In genomic region chr6:170403451-170403850, GRCh38 we compare ENCODE assay signal across 16 cellular contexts.
DNase-seq lines count a peak whose midpoint lies in the region; ATAC-seq and TF ChIP-seq lines count a peak whose summit lies in the region.
"Had no signal": no experiment of that assay in that cellular context is flagged by ENCODE, and none has a peak within 500 bp of the region (broad histone marks: within the 10 kb centered on the region; RNA-seq: fewer than 3 reads in every experiment).

No MANE protein-coding gene starts in this region.

- no peak overlapping the region for H3K14ac ChIP-seq in neuronal stem cell (ENCODE audit: low read length)

- no peak for ATAC-seq in HG02759 (IDR thresholded peaks at IDR 0.05; ENCODE audit: unreplicated experiment)
- ATAC-seq: left lobe of liver had no signal

- peaks cover 20 to 25% of the 10 kb centered on the region in 2 donors for H3K4me1 ChIP-seq in neuronal stem cell (ENCODE audit: control insufficient read depth in 2 of 2, insufficient read depth in 1 of 2, low read depth in 1 of 2, low read length in 2 of 2)
- H3K4me1 ChIP-seq: prostate gland had no signal

- H3K79me1 ChIP-seq in neuronal stem cell (ENCODE audit: low read depth, low read length): no peaks in the 10 kb centered on the region

- H3K27me3 ChIP-seq in neuronal stem cell (ENCODE audit: control insufficient read depth in 3 of 3, insufficient read depth in 3 of 3, low read depth in 1 of 3, low read length in 3 of 3): no peaks in the 10 kb centered on the region
- H3K27me3 ChIP-seq: BLaER1 treated with 17β-estradiol and CSF1 and Interleukin-3, amounts not matched to agents 10 nM and 100 nM had no signal

- no peak overlapping the region for H2BK15ac ChIP-seq in neuronal stem cell (ENCODE audit: low read length)

- H2AK5ac ChIP-seq in neuronal stem cell (ENCODE audit: low read depth, low read length): no peak overlapping the region

- WGBS in neuronal stem cell (ENCODE audit: extremely low coverage in 2 of 2, insufficient read length in 2 of 2, insufficient replicate concordance in 1 of 2), 2 donors: no CpG with 5 or more reads among the region's 3 CpGs

- peaks cover 4 to 5% of the 10 kb centered on the region in 2 donors for H3K9me3 ChIP-seq in neuronal stem cell (replicated peaks in 1 of 2; ENCODE audit: control insufficient read depth in 2 of 2, insufficient read depth in 1 of 2, low read depth in 1 of 2, low read length in 2 of 2)
- H3K9me3 ChIP-seq: BLaER1 treated with 17β-estradiol and CSF1 and Interleukin-3, amounts not matched to agents 10 nM and 100 nM; prostate gland had no signal

- no peak overlapping the region for H2BK5ac ChIP-seq in neuronal stem cell (ENCODE audit: low read length)

- peaks cover 6 to 64% of the 10 kb centered on the region in 2 donors for H3K36me3 ChIP-seq in neuronal stem cell (replicated peaks in 1 of 2; ENCODE audit: control insufficient read depth in 2 of 2, insufficient read depth in 2 of 2, low read length in 2 of 2)
- H3K36me3 ChIP-seq: prostate gland had no signal

- TF ChIP-seq CTCF in fibroblast of villous mesenchyme (IDR thresholded peaks at IDR 0.05; ENCODE audit: insufficient read depth, low read depth, low read length): no peak

- no peak overlapping the region for H4K8ac ChIP-seq in neuronal stem cell (ENCODE audit: low read depth, low read length)

- H3K18ac ChIP-seq in neuronal stem cell (ENCODE audit: low read length): peak overlapping the region; percentile 80

- no peak overlapping the region for H3K9ac ChIP-seq in neuronal stem cell (ENCODE audit: low read depth, low read length, poor library complexity)
- H3K9ac ChIP-seq: BLaER1 treated with 17β-estradiol and CSF1 and Interleukin-3, amounts not matched to agents 10 nM and 100 nM had no signal

- H3K4me3 ChIP-seq in fibroblast of villous mesenchyme (ENCODE audit: low read depth, low read length) (no peak overlapping the region), neuronal stem cell (ENCODE audit: low read length in 2 of 2) (no peak overlapping the region)
- H3K4me3 ChIP-seq: BLaER1 treated with 17β-estradiol and CSF1 and Interleukin-3, amounts not matched to agents 10 nM and 100 nM; prostate gland had no signal

- H3K4me2 ChIP-seq in neuronal stem cell (ENCODE audit: insufficient read depth, low read length, poor library complexity, severe bottlenecking): no peak overlapping the region
- H3K4me2 ChIP-seq: BLaER1 treated with 17β-estradiol and CSF1 and Interleukin-3, amounts not matched to agents 10 nM and 100 nM had no signal

- no peak overlapping the region for H3K23ac ChIP-seq in neuronal stem cell (ENCODE audit: low read depth, low read length, poor library complexity)

- H3K4ac ChIP-seq in neuronal stem cell (ENCODE audit: low read length): no peak overlapping the region

- H2AFZ ChIP-seq in neuronal stem cell (ENCODE audit: low read length): no peak overlapping the region

- H2BK12ac ChIP-seq in neuronal stem cell (ENCODE audit: low read length): no peak overlapping the region

- no peak overlapping the region for H3K27ac ChIP-seq in neuronal stem cell (replicated peaks; ENCODE audit: low read length)
- H3K27ac ChIP-seq: BLaER1 treated with 17β-estradiol and CSF1 and Interleukin-3, amounts not matched to agents 10 nM and 100 nM; prostate gland had no signal

- no peak overlapping the region for H4K91ac ChIP-seq in neuronal stem cell (ENCODE audit: low read depth, low read length, poor library complexity)

- no peak overlapping the region for H2BK120ac ChIP-seq in neuronal stem cell (ENCODE audit: low read depth, low read length)

- peak; percentile 36 for DNase-seq in GM03348 (ENCODE audit: low spot score)
- DNase-seq in amniotic epithelial cell (ENCODE audit: low read depth): peak; percentile 49
- DNase-seq in fibroblast of villous mesenchyme (ENCODE audit: low read depth): peak; percentile 18
- DNase-seq in neuronal stem cell (ENCODE audit: low spot score): peak; percentile 59
- no peak for DNase-seq in NCI-H345 (lab: John Stamatoyannopoulos, UW)
- DNase-seq in NCI-H1048 (lab: John Stamatoyannopoulos, UW): no peak
- DNase-seq in activated effector memory CD4-positive, alpha-beta T cell treated with anti-CD3 and anti-CD28 coated beads, Interleukin-2, amount 50 U/mL, for 16 hours: no peak
- DNase-seq: amniotic stem cell; NCI-H1105 treated with DMSO at 0.1 percent for 48 hours; NCI-H526; Right ventricle myocardium superior; stimulated activated CD4-positive, alpha-beta T cell treated with anti-CD3 and anti-CD28 coated beads, Interleukin-4, amount 100 ng/mL, for 4 hours had no signal

Comparison
In these comparisons a context has a peak if more than half of its experiments do, and no peak if none do; other contexts are left out.
1. DNase-seq: peak in GM03348 (single experiment), amniotic epithelial cell (single experiment), fibroblast of villous mesenchyme (single experiment) and neuronal stem cell (single experiment); none in NCI-H345 (single experiment), NCI-H1048 (single experiment) and activated effector memory CD4-positive, alpha-beta T cell treated with anti-CD3 and anti-CD28 coated beads, Interleukin-2, amount 50 U/mL, for 16 hours (single experiment).